8 cellular contexts compared by ENCODE assay signal in the genomic region with DNA sequence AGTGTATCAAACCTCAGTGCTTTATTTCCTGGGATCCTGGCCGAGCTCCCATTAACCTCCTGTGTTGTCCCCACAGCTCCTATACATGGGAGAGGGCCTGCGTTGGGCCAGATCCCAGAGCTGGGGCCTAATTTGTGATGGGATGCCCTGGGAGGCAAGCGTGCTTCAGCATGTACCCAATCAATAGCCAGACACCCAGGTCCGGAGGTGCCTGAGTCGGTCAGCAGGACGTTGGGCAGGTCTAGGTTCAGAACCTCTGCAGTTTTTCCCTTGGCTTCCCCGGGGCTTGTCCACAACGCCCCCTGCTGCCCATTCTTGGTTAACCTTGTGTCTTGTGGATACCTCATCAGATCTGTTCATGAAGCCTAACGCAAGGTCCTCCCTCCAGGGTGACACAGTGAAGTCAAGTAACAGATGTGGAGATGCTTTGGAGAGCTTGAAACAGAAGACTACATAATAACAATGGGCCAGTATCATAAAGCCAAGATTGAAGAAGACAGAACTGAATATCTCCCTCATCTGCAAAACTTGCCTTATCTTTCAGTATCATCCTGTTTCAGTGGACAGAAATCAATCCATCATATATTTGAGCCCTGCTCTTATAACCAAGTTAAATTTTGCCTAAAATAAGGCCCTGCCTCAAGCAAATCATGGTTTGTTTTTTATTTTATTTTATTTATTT. TPM values are rescaled to one million over a fixed set of nuclear protein-coding genes. Genes with fewer than 3 reads are reported as not detected.
DNase-seq lines count a peak whose midpoint lies in the region; ATAC-seq, FAIRE-seq and TF ChIP-seq lines count a peak whose summit lies in the region.
"Not testable (repeated sequence)": the region's sequence is repeated elsewhere in the genome, so short reads cannot be mapped to it uniquely, and the experiment has no call there.

No MANE protein-coding gene starts in this region.

- H3K9me3 ChIP-seq in pancreas, tibial artery: not testable (repeated sequence)

- not testable (repeated sequence) for H3K27me3 ChIP-seq in GM06990 (replicated peaks; ENCODE audit: control insufficient read depth, insufficient read depth, low read length); pancreas; tibial artery

- H3K27ac ChIP-seq in pancreas, tibial artery: not testable (repeated sequence)

- not testable (repeated sequence) for H3K4me3 ChIP-seq in GM06990 (replicated peaks; ENCODE audit: low read depth, low read length); pancreas; tibial artery

- H3K36me3 ChIP-seq in GM06990 (ENCODE audit: control insufficient read depth, insufficient read depth, low read length); pancreas; tibial artery: not testable (repeated sequence)

- peak; percentile 63 for DNase-seq in GM06990 (ENCODE audit: extremely low read depth, insufficient read length)
- DNase-seq in NCI-H1694 treated with DMSO at 0.1 percent for 48 hours (lab: John Stamatoyannopoulos, UW): peak; percentile 48
- peak; percentile 78 for DNase-seq in T follicular helper cell (ENCODE audit: low read depth)
- DNase-seq in activated naive CD4-positive, alpha-beta T cell treated with anti-CD3 and anti-CD28 coated beads, Interleukin-2, amount 50 U/mL, for 72 hours (ENCODE audit: low spot score in 2 of 2): peak; percentile 87 to 93
- DNase-seq in glomerular visceral epithelial cell (ENCODE audit: extremely low spot score): peak; percentile 77
- peak; percentile 79 to 94 (median 89) for DNase-seq in pancreas
- DNase-seq in tibial artery: peak; percentile 89 to 90

- 11 to 13% methylated on average over 9 of the region's 9 CpGs for WGBS in pancreas, 2 donors

- not testable (repeated sequence) for H3K36me3 Mint-ChIP-seq in activated naive CD4-positive, alpha-beta T cell treated with anti-CD3 and anti-CD28 coated beads, Interleukin-2, amount 50 U/mL, for 72 hours

- not testable (repeated sequence) for FAIRE-seq in pancreas (lab: Jason Lieb, UNC)

- peak overlapping the region in 1 of 2 donors; percentile 38 for H3K27ac Mint-ChIP-seq in activated naive CD4-positive, alpha-beta T cell treated with anti-CD3 and anti-CD28 coated beads, Interleukin-2, amount 50 U/mL, for 72 hours

- peak; percentile 80 for ATAC-seq in HG02642 (IDR thresholded peaks at IDR 0.05; ENCODE audit: poor library complexity, unreplicated experiment)
- peak; percentile 82 to 99 for ATAC-seq in activated naive CD4-positive, alpha-beta T cell treated with anti-CD3 and anti-CD28 coated beads, Interleukin-2, amount 50 U/mL, for 72 hours
- ATAC-seq in pancreas: peak; percentile 96 to 98 (median 98)

- not testable (repeated sequence) for H3K4me1 ChIP-seq in pancreas, tibial artery

- not testable (repeated sequence) for H3K9me3 Mint-ChIP-seq in activated naive CD4-positive, alpha-beta T cell treated with anti-CD3 and anti-CD28 coated beads, Interleukin-2, amount 50 U/mL, for 72 hours

- intact Hi-C loops in pancreas (cut with DNase I): loop anchor here (2.0 to 10.0 kb wide), 3 partner anchors 150 to 160 kb away; no protein-coding TSS in a partner anchor
- intact Hi-C loops in tibial artery (cut with DNase I; ENCODE audit: low total_unique reads): loop anchor here (2.0 kb wide), 1 partner anchor 154 kb away; no protein-coding TSS in a partner anchor

- TF ChIP-seq CTCF in GM06990 (IDR thresholded peaks at IDR 0.05; ENCODE audit: insufficient read depth, low read length, poor library complexity, severe bottlenecking): peak; percentile 80
- TF ChIP-seq CTCF in pancreas (IDR thresholded peaks at IDR 0.05): peak; percentile 69 to 82 (median 78)
- TF ChIP-seq CTCF in tibial artery (IDR thresholded peaks at IDR 0.05): peak; percentile 66 to 74

RNA-seq across cellular contexts. Expression of gene ANXA4, which starts 27.3 kb away (rescaled TPM):
- 10 to 100 TPM; 22.4 to 32.0 TPM for total RNA-seq in activated naive CD4-positive, alpha-beta T cell treated with anti-CD3 and anti-CD28 coated beads, Interleukin-2, amount 50 U/mL, for 72 hours
- total RNA-seq in pancreas: 100 to 1,000 TPM; 338 to 762 (median 463) TPM
- 100 to 1,000 TPM; 215 to 540 TPM for polyA plus RNA-seq in pancreas

Comparison
In these comparisons a context has a peak if more than half of its experiments do, and no peak if none do; other contexts are left out.
1. RNA of gene ANXA4, which starts 27.3 kb away (total RNA-seq): 338 to 762 TPM in pancreas; 22.4 to 32.0 TPM in activated naive CD4-positive, alpha-beta T cell treated with anti-CD3 and anti-CD28 coated beads, Interleukin-2, amount 50 U/mL, for 72 hours; every median in the first group is over 10 times any median in the second.
2. Peak in every context shown above with its lines, with median percentiles within 50 percentile points of each other: DNase-seq, CTCF ChIP-seq and ATAC-seq.